ENCODE assay signal across 8 cellular contexts in the genomic region with DNA sequence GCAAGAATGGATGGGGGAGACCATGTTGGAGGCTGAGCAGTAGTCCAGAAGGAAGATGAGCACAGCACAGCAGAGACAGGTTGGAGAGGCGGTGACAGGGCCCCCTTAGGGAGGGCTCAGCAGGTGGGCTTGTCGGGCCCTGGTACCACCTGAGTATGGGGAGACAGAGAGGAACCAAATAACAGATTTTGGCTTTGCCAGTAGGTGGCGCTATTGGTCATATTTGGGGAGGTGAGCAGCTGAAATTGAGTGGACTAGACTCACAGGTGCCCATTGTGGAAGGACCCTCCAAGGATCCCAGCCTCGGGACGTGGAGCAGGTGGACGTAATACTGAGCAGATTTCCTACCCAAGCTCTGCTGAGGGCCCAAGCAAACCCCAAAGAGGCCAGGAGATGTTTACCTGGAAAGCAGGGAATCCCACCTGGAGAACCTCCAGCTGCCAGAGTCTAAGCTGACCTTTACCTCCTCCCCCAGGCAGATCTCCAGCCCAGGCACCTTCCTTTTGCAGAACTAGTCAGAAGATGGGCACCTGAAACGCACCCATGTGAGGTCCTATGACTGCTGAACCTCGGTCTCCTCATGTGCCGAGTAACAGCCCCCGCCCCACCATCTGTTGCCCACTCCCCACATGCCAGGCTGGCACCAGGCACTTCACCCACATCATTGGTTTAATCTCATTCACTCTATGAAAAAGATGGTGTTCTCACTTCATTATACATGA. TPM values are rescaled to one million over a fixed set of nuclear protein-coding genes. Genes with fewer than 3 reads are reported as not detected.
DNase-seq lines count a peak whose midpoint lies in the region; ATAC-seq and TF ChIP-seq lines count a peak whose summit lies in the region.

No MANE protein-coding gene starts in this region.

- CTCF ChIA-PET in Panc1 (lab: Charles Lee) = interaction anchor here (0.6 to 1.6 kb wide), 7 partner anchors 97 to 371 kb away, joined by 3 to 13 read pairs (median 4); no protein-coding TSS in a partner anchor

- no peaks in the 10 kb centered on the region; the same call in 1 of the 2 replicates for H3K27me3 ChIP-seq in Panc1 (ENCODE audit: control insufficient read depth, insufficient read depth, low read length)
- no peaks in the 10 kb centered on the region for H3K27me3 ChIP-seq in vagina

- H3K4me3 ChIP-seq in Panc1 (ENCODE audit: low read depth in 2 of 2, low read length in 2 of 2) (no peak overlapping the region), fibroblast of pulmonary artery (replicated peaks; ENCODE audit: low read depth, low read length) (no peak overlapping the region), vagina (no peak overlapping the region)

- H3K27ac ChIP-seq in Panc1 (ENCODE audit: low read length) = no peak overlapping the region
- no peak overlapping the region for H3K27ac ChIP-seq in vagina

- in situ Hi-C loops in Caki2 (cut with HindIII; ENCODE audit: low pct_unique_long_range_greater_than_20kb, low sequenced_read_pairs) (no loop called here), Panc1 (cut with HindIII; ENCODE audit: low pct_unique_long_range_greater_than_20kb, low sequenced_read_pairs) (no loop called here)

- POLR2A ChIA-PET in Panc1 (lab: Charles Lee) = interaction anchor here (0.6 kb wide), 1 partner anchor 119 kb away, joined by 24 read pairs; no protein-coding TSS in a partner anchor

- ATAC-seq in Panc1 (0 out of 2 replicates have a peak, but pooled peaks have one; percentile 56), omental fat pad (ENCODE audit: low FRiP score) (no peak), GM21528 (IDR thresholded peaks at IDR 0.05; ENCODE audit: low FRiP score, unreplicated experiment) (no peak)

- TF ChIP-seq CTCF in Panc1 (IDR thresholded peaks at IDR 0.05) (peak; percentile 89), fibroblast of pulmonary artery (IDR thresholded peaks at IDR 0.05; ENCODE audit: low read length, missing control alignments) (peak; percentile 77), omental fat pad (IDR thresholded peaks at IDR 0.05) (peak in 2 of 3 donors; percentile 23 to 60), vagina (IDR thresholded peaks at IDR 0.05) (peak in 2 of 3 experiments; percentile 62 to 69)

- TF ChIP-seq RAD21 in Ishikawa (IDR thresholded peaks at IDR 0.05; ENCODE audit: low read depth) = peak; percentile 85

- no peaks in the 10 kb centered on the region for H3K36me3 ChIP-seq in Panc1 (ENCODE audit: control insufficient read depth, insufficient read depth, low read length)
- no peaks in the 10 kb centered on the region for H3K36me3 ChIP-seq in vagina

- TF ChIP-seq POLR2A in vagina (IDR thresholded peaks at IDR 0.05) = no peak

- DNase-seq in Caki2 (ENCODE audit: low read depth) (peak; percentile 54), Panc1 (ENCODE audit: low read depth, low spot score) (peak; percentile 38), fibroblast of pulmonary artery (ENCODE audit: low read depth) (peak; percentile 73), omental fat pad (ENCODE audit: low spot score) (peak; percentile 88), vagina (ENCODE audit: extremely low spot score in 2 of 2) (peak in 1 of 2 donors; percentile 56)
- DNase-seq in activated T-cell treated with anti-CD3 and anti-CD28 coated beads, Interleukin-2, amount 50 U/mL, for 48 hours = peak; percentile 74 to 77

- H3K9me3 ChIP-seq in Panc1 (ENCODE audit: control insufficient read depth, insufficient read depth, low read depth, low read length) (no peaks in the 10 kb centered on the region), vagina (no peaks in the 10 kb centered on the region)

- BruUV-seq in Panc1 (replicated peaks; lab: Mats Ljungman, UMichigan) = no TSS peak

- intact Hi-C loops in Panc1 (cut with micrococcal nuclease; ENCODE audit: unreplicated experiment) = loop anchor here (2.0 kb wide), 3 partner anchors 121 to 371 kb away; no protein-coding TSS in a partner anchor
- intact Hi-C loops in vagina (cut with DNase I) = no loop called here

- no peak for TF ChIP-seq EP300 in Ishikawa (IDR thresholded peaks at IDR 0.05; ENCODE audit: borderline replicate concordance)

- H3K4me1 ChIP-seq in Panc1 (ENCODE audit: control insufficient read depth, insufficient read depth, low read length) (no peaks in the 10 kb centered on the region; the same call in 1 of the 2 replicates), vagina (peaks cover 7% of the 10 kb centered on the region)

TF ChIP-seq in Ishikawa, 13 proteins besides CTCF, POLR2A, EP300 and RAD21:
- TF ChIP-seq YY1 (IDR thresholded peaks at IDR 0.05; ENCODE audit: low read depth) (no peak), NFIC (IDR thresholded peaks at IDR 0.05) (no peak), EGR1 (IDR thresholded peaks at IDR 0.05) (no peak), CEBPB (IDR thresholded peaks at IDR 0.05) (no peak), CREB1 (IDR thresholded peaks at IDR 0.05; ENCODE audit: low read depth) (no peak), ZBTB7A (IDR thresholded peaks at IDR 0.05; ENCODE audit: low read depth) (no peak), TEAD4 (IDR thresholded peaks at IDR 0.05) (no peak), TAF1 (IDR thresholded peaks at IDR 0.05; ENCODE audit: low read depth) (no peak), TCF12 (IDR thresholded peaks at IDR 0.05; ENCODE audit: low read depth) (no peak), FOXM1 (IDR thresholded peaks at IDR 0.05; ENCODE audit: borderline replicate concordance, low read depth) (no peak)
- TF ChIP-seq, protein P1, sequence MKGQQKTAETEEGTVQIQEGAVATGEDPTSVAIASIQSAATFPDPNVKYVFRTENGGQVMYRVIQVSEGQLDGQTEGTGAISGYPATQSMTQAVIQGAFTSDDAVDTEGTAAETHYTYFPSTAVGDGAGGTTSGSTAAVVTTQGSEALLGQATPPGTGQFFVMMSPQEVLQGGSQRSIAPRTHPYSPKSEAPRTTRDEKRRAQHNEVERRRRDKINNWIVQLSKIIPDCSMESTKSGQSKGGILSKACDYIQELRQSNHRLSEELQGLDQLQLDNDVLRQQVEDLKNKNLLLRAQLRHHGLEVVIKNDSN (IDR thresholded peaks at IDR 0.05) = no peak
- TF ChIP-seq, protein P2, sequence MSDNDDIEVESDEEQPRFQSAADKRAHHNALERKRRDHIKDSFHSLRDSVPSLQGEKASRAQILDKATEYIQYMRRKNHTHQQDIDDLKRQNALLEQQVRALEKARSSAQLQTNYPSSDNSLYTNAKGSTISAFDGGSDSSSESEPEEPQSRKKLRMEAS (IDR thresholded peaks at IDR 0.05) = no peak
- TF ChIP-seq, protein P3, sequence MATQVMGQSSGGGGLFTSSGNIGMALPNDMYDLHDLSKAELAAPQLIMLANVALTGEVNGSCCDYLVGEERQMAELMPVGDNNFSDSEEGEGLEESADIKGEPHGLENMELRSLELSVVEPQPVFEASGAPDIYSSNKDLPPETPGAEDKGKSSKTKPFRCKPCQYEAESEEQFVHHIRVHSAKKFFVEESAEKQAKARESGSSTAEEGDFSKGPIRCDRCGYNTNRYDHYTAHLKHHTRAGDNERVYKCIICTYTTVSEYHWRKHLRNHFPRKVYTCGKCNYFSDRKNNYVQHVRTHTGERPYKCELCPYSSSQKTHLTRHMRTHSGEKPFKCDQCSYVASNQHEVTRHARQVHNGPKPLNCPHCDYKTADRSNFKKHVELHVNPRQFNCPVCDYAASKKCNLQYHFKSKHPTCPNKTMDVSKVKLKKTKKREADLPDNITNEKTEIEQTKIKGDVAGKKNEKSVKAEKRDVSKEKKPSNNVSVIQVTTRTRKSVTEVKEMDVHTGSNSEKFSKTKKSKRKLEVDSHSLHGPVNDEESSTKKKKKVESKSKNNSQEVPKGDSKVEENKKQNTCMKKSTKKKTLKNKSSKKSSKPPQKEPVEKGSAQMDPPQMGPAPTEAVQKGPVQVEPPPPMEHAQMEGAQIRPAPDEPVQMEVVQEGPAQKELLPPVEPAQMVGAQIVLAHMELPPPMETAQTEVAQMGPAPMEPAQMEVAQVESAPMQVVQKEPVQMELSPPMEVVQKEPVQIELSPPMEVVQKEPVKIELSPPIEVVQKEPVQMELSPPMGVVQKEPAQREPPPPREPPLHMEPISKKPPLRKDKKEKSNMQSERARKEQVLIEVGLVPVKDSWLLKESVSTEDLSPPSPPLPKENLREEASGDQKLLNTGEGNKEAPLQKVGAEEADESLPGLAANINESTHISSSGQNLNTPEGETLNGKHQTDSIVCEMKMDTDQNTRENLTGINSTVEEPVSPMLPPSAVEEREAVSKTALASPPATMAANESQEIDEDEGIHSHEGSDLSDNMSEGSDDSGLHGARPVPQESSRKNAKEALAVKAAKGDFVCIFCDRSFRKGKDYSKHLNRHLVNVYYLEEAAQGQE (IDR thresholded peaks at IDR 0.05; ENCODE audit: low read depth) = no peak

RNA-seq across cellular contexts. Expression of a gene that starts 24.6 kb away (rescaled TPM):
- 0.17 TPM in 1 of 2 replicates, not detected in the other for total RNA-seq in Caki2 (2014; rRNA removed; shearing (Covaris generic); ENCODE audit: low replicate concordance)
- total RNA-seq in Panc1 (2021; ENCODE audit: unreplicated experiment) = 0.36 TPM
- 0.13 TPM for polyA plus RNA-seq in Panc1 (2012; ENCODE audit: insufficient read length)
- total RNA-seq in omental fat pad = 10 to 100 TPM in 3 of 4 donors, 1 to 10 TPM in 1; 4.7 to 18.8 (median 13.7) TPM
- 4.7 TPM for total RNA-seq in vagina
